Comparison of ENCODE assay signal across 1 cellular context in genomic region chr19:45862564-45863334, GRCh38.
TF ChIP-seq lines count a peak whose summit lies in the region.

SYMPK (minus strand) TSS chr19:45863147; CDS start chr19:45854495, 8,652 bp downstream.

TF ChIP-seq in GM12878, 131 proteins besides CTCF, POLR2A, EP300 and RAD21 (continued from another document and continues in another):
- TF ChIP-seq CEBPZ (IDR thresholded peaks at IDR 0.05; ENCODE audit: low read depth, low read length) (no peak), MTA3 (IDR thresholded peaks at IDR 0.05; ENCODE audit: borderline replicate concordance, low read length) (no peak), HDAC6 (IDR thresholded peaks at IDR 0.05; ENCODE audit: unreplicated experiment) (no peak), PAX8 (IDR thresholded peaks at IDR 0.05) (no peak), SIX5 (IDR thresholded peaks at IDR 0.05; ENCODE audit: low read depth, low read length, severe bottlenecking) (peak; percentile 99), ZNF384 (IDR thresholded peaks at IDR 0.05; ENCODE audit: borderline replicate concordance, low read depth, low read length) (no peak), BCL11A (IDR thresholded peaks at IDR 0.05; ENCODE audit: low read depth, low read length) (no peak), ZNF592 (IDR thresholded peaks at IDR 0.05) (no peak), RCOR1 (conservative IDR thresholded peaks at IDR 0.05; ENCODE audit: low read depth, low read length) (no peak), ZBED1 (IDR thresholded peaks at IDR 0.05; ENCODE audit: borderline replicate concordance) (no peak), PRDM15 (CRISPR knock-in tag; IDR thresholded peaks at IDR 0.05) (no peak), NFYA (IDR thresholded peaks at IDR 0.05; ENCODE audit: borderline replicate concordance, low read depth, low read length) (no peak), GABPA (IDR thresholded peaks at IDR 0.05; ENCODE audit: low read depth) (peak; percentile 97), DPF2 (IDR thresholded peaks at IDR 0.05) (peak; percentile 88), IKZF2 (IDR thresholded peaks at IDR 0.05) (peak; percentile 72 to 80), SREBF1 (IDR thresholded peaks at IDR 0.05; ENCODE audit: low read length) (peak; percentile 92; the same call in 1 of the 2 replicates), ATF2 (IDR thresholded peaks at IDR 0.05; ENCODE audit: low read length) (no peak), RELA (IDR thresholded peaks at IDR 0.05; ENCODE audit: borderline replicate concordance, partially characterized antibody) (peak; percentile 86), SMAD1 (IDR thresholded peaks at IDR 0.05; ENCODE audit: low read depth, partially characterized antibody) (no peak), ZBTB40 (IDR thresholded peaks at IDR 0.05; ENCODE audit: borderline replicate concordance) (peak; percentile 96), ZNF274 (IDR thresholded peaks at IDR 0.05; ENCODE audit: insufficient read depth, insufficient read length) (no peak), MLLT1 (IDR thresholded peaks at IDR 0.05) (peak; percentile 79; the same call in 1 of the 2 replicates), PKNOX1 (IDR thresholded peaks at IDR 0.05) (peak; percentile 54), CREM (IDR thresholded peaks at IDR 0.05; ENCODE audit: low read depth) (peak; percentile 97), ZZZ3 (IDR thresholded peaks at IDR 0.05; ENCODE audit: control insufficient read depth, insufficient read length, low read depth) (no peak), HSF1 (IDR thresholded peaks at IDR 0.05; ENCODE audit: low read depth, low read length) (no peak), POU2F2 (IDR thresholded peaks at IDR 0.05; ENCODE audit: borderline replicate concordance, low read depth, low read length) (peak; percentile 40; the same call in 1 of the 3 replicates), RELB (IDR thresholded peaks at IDR 0.05; ENCODE audit: low read depth) (peak; percentile 74; the same call in 1 of the 2 replicates), SIN3A (IDR thresholded peaks at IDR 0.05; ENCODE audit: low read depth, low read length) (peak; percentile 37; the same call in 1 of the 2 replicates), BACH1 (IDR thresholded peaks at IDR 0.05; ENCODE audit: borderline replicate concordance) (no peak), JUND (IDR thresholded peaks at IDR 0.05; ENCODE audit: low read depth, low read length) (no peak)
